ENCODE assay signal across 2 cellular contexts in the genomic region with DNA sequence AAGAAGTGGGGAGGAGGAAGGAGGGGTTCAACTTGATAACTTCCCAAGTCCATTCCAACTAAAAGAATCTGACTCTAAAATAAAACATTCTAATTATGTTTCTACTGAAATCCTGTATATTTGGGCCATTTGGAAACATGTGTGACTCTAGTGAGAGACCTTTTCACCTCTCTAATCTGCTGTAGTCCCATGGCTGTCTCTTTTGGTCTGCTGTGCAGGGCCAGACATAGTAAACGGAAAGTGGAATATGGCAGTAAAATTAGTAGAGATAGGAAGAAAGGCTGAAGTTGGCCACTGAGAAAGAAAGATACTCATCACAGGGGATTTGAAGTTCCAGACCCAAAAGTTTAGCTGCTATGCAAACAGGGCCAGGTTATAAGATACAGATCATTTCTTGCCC.
TF ChIP-seq lines count a peak whose summit lies in the region.

No MANE protein-coding gene starts in this region.

TF ChIP-seq in HEK293, 187 proteins besides CTCF, POLR2A, EP300 and RAD21:
- TF ChIP-seq ZNF23 (tag by site-specific recombination; IDR thresholded peaks at IDR 0.05; ENCODE audit: borderline replicate concordance) (no peak), ZNF837 (tag by site-specific recombination; IDR thresholded peaks at IDR 0.05) (no peak), ZBTB17 (tag by site-specific recombination; IDR thresholded peaks at IDR 0.05) (0 out of 2 replicates have a peak, but pooled peaks have one; percentile 18), PRDM1 (tag by site-specific recombination; IDR thresholded peaks at IDR 0.05) (0 out of 2 replicates have a peak, but pooled peaks have one; percentile 15), GLI4 (tag by site-specific recombination; IDR thresholded peaks at IDR 0.05) (no peak), ZNF175 (tag by site-specific recombination; IDR thresholded peaks at IDR 0.05) (no peak)

TF ChIP-seq in WTC11, 78 proteins besides CTCF, POLR2A, EP300 and RAD21:
- TF ChIP-seq FOXJ3 (CRISPR knock-in tag; IDR thresholded peaks at IDR 0.05; ENCODE audit: borderline replicate concordance) (no peak), TCF7 (CRISPR knock-in tag; IDR thresholded peaks at IDR 0.05; ENCODE audit: low read depth) (no peak), JUN (CRISPR knock-in tag; IDR thresholded peaks at IDR 0.05) (no peak), IRF2 (CRISPR knock-in tag; IDR thresholded peaks at IDR 0.05; ENCODE audit: borderline replicate concordance, low read depth) (no peak), GABPB1 (CRISPR knock-in tag; IDR thresholded peaks at IDR 0.05) (no peak), AFF4 (CRISPR knock-in tag; IDR thresholded peaks at IDR 0.05; ENCODE audit: borderline replicate concordance) (no peak), ZNF219 (CRISPR knock-in tag; IDR thresholded peaks at IDR 0.05; ENCODE audit: borderline replicate concordance) (no peak), USF1 (CRISPR knock-in tag; IDR thresholded peaks at IDR 0.05) (no peak), ATF3 (CRISPR knock-in tag; conservative IDR thresholded peaks at IDR 0.05) (no peak), ZNF232 (CRISPR knock-in tag; IDR thresholded peaks at IDR 0.05) (no peak), ZBTB43 (CRISPR knock-in tag; IDR thresholded peaks at IDR 0.05) (no peak), TEAD1 (CRISPR knock-in tag; IDR thresholded peaks at IDR 0.05) (no peak), MXD4 (CRISPR knock-in tag; IDR thresholded peaks at IDR 0.05; ENCODE audit: borderline replicate concordance) (no peak)
- TF ChIP-seq, protein P1, sequence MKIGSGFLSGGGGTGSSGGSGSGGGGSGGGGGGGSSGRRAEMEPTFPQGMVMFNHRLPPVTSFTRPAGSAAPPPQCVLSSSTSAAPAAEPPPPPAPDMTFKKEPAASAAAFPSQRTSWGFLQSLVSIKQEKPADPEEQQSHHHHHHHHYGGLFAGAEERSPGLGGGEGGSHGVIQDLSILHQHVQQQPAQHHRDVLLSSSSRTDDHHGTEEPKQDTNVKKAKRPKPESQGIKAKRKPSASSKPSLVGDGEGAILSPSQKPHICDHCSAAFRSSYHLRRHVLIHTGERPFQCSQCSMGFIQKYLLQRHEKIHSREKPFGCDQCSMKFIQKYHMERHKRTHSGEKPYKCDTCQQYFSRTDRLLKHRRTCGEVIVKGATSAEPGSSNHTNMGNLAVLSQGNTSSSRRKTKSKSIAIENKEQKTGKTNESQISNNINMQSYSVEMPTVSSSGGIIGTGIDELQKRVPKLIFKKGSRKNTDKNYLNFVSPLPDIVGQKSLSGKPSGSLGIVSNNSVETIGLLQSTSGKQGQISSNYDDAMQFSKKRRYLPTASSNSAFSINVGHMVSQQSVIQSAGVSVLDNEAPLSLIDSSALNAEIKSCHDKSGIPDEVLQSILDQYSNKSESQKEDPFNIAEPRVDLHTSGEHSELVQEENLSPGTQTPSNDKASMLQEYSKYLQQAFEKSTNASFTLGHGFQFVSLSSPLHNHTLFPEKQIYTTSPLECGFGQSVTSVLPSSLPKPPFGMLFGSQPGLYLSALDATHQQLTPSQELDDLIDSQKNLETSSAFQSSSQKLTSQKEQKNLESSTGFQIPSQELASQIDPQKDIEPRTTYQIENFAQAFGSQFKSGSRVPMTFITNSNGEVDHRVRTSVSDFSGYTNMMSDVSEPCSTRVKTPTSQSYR (CRISPR knock-in tag; IDR thresholded peaks at IDR 0.05) = no peak
- TF ChIP-seq, protein P2, sequence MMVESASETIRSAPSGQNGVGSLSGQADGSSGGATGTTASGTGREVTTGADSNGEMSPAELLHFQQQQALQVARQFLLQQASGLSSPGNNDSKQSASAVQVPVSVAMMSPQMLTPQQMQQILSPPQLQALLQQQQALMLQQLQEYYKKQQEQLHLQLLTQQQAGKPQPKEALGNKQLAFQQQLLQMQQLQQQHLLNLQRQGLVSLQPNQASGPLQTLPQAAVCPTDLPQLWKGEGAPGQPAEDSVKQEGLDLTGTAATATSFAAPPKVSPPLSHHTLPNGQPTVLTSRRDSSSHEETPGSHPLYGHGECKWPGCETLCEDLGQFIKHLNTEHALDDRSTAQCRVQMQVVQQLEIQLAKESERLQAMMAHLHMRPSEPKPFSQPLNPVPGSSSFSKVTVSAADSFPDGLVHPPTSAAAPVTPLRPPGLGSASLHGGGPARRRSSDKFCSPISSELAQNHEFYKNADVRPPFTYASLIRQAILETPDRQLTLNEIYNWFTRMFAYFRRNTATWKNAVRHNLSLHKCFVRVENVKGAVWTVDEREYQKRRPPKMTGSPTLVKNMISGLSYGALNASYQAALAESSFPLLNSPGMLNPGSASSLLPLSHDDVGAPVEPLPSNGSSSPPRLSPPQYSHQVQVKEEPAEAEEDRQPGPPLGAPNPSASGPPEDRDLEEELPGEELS (CRISPR knock-in tag; IDR thresholded peaks at IDR 0.05) = no peak
- TF ChIP-seq, protein P3, sequence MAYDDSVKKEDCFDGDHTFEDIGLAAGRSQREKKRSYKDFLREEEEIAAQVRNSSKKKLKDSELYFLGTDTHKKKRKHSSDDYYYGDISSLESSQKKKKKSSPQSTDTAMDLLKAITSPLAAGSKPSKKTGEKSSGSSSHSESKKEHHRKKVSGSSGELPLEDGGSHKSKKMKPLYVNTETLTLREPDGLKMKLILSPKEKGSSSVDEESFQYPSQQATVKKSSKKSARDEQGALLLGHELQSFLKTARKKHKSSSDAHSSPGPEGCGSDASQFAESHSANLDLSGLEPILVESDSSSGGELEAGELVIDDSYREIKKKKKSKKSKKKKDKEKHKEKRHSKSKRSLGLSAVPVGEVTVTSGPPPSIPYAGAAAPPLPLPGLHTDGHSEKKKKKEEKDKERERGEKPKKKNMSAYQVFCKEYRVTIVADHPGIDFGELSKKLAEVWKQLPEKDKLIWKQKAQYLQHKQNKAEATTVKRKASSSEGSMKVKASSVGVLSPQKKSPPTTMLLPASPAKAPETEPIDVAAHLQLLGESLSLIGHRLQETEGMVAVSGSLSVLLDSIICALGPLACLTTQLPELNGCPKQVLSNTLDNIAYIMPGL (CRISPR knock-in tag; IDR thresholded peaks at IDR 0.05) = no peak
